1 cellular context compared by ENCODE assay signal in the genomic region with DNA sequence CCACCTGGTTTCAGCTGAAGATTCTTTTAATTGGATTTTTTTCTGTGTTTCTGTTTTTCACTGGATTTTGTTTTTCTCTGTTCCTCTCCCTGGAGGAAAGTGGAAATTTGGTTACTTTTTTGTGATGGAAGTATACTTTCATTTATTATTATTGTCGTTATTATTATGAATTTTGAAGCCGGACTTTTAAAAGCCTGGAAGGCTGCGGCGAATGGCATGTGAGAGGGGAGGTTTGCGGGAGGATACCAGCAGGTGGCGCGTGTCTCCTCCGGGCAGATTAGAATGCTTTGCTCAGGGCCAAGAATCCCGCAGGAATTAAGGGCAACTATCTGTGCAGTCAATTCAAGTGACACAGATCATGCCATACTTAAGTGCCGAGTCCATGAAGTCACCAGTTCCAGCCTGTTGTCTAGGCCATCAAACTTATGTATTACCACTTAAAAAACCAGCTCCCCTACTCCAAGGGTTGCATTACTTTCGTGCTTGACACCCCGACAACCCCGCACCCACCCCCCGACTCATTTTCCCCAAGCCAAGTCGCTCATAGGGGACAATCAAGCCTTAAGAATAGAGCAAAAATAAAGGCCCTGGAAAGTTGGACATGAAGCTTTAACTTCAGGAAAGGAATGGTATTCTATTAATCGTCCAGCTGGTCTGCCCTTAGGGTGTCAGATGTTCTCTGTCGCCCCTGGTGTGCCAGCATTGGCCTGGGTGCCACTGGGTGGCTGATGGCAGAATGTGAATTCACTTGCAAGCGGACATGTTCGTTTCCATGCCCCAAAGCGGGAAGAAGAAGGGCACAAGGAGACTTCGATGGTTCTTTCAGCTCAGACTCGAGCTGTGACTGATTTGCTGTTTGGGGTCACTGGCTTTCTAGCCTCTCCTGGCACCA.
TF ChIP-seq lines count a peak whose summit lies in the region.

No MANE protein-coding gene starts in this region.

TF ChIP-seq in SK-N-SH, 30 proteins besides CTCF, POLR2A, EP300 and RAD21 (continued from another document):
- TF ChIP-seq, protein P1, sequence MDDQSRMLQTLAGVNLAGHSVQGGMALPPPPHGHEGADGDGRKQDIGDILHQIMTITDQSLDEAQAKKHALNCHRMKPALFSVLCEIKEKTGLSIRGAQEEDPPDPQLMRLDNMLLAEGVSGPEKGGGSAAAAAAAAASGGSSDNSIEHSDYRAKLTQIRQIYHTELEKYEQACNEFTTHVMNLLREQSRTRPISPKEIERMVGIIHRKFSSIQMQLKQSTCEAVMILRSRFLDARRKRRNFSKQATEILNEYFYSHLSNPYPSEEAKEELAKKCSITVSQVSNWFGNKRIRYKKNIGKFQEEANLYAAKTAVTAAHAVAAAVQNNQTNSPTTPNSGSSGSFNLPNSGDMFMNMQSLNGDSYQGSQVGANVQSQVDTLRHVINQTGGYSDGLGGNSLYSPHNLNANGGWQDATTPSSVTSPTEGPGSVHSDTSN (IDR thresholded peaks at IDR 0.05): no peak
- peak; percentile 14; the same call in 1 of the 2 replicates for TF ChIP-seq MXI1 (IDR thresholded peaks at IDR 0.05; ENCODE audit: low read depth, low read length)
- peak; percentile 91 for TF ChIP-seq SMC3 (IDR thresholded peaks at IDR 0.05; ENCODE audit: low read depth, low read length)
- no peak for TF ChIP-seq YY1 (IDR thresholded peaks at IDR 0.05; ENCODE audit: low read depth)
- no peak for TF ChIP-seq GATA2 (CRISPR knock-in tag; IDR thresholded peaks at IDR 0.05)
- TF ChIP-seq, protein P2, sequence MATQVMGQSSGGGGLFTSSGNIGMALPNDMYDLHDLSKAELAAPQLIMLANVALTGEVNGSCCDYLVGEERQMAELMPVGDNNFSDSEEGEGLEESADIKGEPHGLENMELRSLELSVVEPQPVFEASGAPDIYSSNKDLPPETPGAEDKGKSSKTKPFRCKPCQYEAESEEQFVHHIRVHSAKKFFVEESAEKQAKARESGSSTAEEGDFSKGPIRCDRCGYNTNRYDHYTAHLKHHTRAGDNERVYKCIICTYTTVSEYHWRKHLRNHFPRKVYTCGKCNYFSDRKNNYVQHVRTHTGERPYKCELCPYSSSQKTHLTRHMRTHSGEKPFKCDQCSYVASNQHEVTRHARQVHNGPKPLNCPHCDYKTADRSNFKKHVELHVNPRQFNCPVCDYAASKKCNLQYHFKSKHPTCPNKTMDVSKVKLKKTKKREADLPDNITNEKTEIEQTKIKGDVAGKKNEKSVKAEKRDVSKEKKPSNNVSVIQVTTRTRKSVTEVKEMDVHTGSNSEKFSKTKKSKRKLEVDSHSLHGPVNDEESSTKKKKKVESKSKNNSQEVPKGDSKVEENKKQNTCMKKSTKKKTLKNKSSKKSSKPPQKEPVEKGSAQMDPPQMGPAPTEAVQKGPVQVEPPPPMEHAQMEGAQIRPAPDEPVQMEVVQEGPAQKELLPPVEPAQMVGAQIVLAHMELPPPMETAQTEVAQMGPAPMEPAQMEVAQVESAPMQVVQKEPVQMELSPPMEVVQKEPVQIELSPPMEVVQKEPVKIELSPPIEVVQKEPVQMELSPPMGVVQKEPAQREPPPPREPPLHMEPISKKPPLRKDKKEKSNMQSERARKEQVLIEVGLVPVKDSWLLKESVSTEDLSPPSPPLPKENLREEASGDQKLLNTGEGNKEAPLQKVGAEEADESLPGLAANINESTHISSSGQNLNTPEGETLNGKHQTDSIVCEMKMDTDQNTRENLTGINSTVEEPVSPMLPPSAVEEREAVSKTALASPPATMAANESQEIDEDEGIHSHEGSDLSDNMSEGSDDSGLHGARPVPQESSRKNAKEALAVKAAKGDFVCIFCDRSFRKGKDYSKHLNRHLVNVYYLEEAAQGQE (IDR thresholded peaks at IDR 0.05; ENCODE audit: low read depth, low read length): no peak
- TF ChIP-seq FOXM1 (IDR thresholded peaks at IDR 0.05; ENCODE audit: low read depth): no peak
